In genomic region chr7:97971120-97971989, GRCh38 we compare ENCODE assay signal across 8 cellular contexts. TPM values are rescaled to one million over a fixed set of nuclear protein-coding genes. Genes with fewer than 3 reads are reported as not detected.
DNase-seq lines count a peak whose midpoint lies in the region; TF ChIP-seq lines count a peak whose summit lies in the region.

No MANE protein-coding gene starts in this region.

- no peak for TF ChIP-seq CTCF in fibroblast of pulmonary artery (IDR thresholded peaks at IDR 0.05; ENCODE audit: low read length, missing control alignments)

- CTCF ChIA-PET in activated CD4-positive, alpha-beta memory T cell treated with anti-CD3 and anti-CD28 coated beads, Interleukin-2, amount 10 ng/mL, durations not matched to agents 7 days and 5 days (lab: Charles Lee), result interaction anchor here (0.7 to 1.0 kb wide), 7 partner anchors 45 to 1138 kb away, joined by 3 to 7 read pairs (median 4); no protein-coding TSS in a partner anchor

- no peaks in the 10 kb centered on the region for H3K27me3 ChIP-seq in H7 (ENCODE audit: control insufficient read depth, insufficient read depth, low read length)
- no peaks in the 10 kb centered on the region for H3K27me3 ChIP-seq in neuron (ENCODE audit: insufficient read depth, low read length)

- H3K36me3 ChIP-seq in H7 (replicated peaks; ENCODE audit: control insufficient read depth, insufficient read depth, low read length) (no peaks in the 10 kb centered on the region), neuron (ENCODE audit: insufficient read depth, low read length) (peaks cover 14% of the 10 kb centered on the region)

- peaks cover 8% of the 10 kb centered on the region for H3K4me1 ChIP-seq in neuron (ENCODE audit: insufficient read depth, low read length)

- peaks cover 2% of the 10 kb centered on the region for H3K9me3 Mint-ChIP-seq in activated CD4-positive, alpha-beta memory T cell treated with anti-CD3 and anti-CD28 coated beads, Interleukin-2, amount 10 ng/mL, durations not matched to agents 7 days and 5 days

- peak; percentile 13 for DNase-seq in SKM-1 treated with dmso at 0.1 percent for 144 hours (lab: John Stamatoyannopoulos, UW; ENCODE audit: unreplicated experiment)
- DNase-seq in SKM-1 (lab: John Stamatoyannopoulos, UW; ENCODE audit: unreplicated experiment), result no peak
- peak; percentile 21 for DNase-seq in H7
- DNase-seq in Kasumi-1 (lab: John Stamatoyannopoulos, UW), result peak; percentile 12 to 35
- DNase-seq in activated CD4-positive, alpha-beta memory T cell treated with anti-CD3 and anti-CD28 coated beads, Interleukin-2, amount 10 ng/mL, durations not matched to agents 7 days and 5 days, result peak; percentile 47
- DNase-seq in fibroblast of pulmonary artery (ENCODE audit: low read depth), result peak; percentile 35
- no peak for DNase-seq in NCI-H187 treated with DMSO at 0.1 percent for 48 hours (lab: John Stamatoyannopoulos, UW)

- peaks cover 22% of the 10 kb centered on the region for H3K4me1 Mint-ChIP-seq in activated CD4-positive, alpha-beta memory T cell treated with anti-CD3 and anti-CD28 coated beads, Interleukin-2, amount 10 ng/mL, durations not matched to agents 7 days and 5 days

- H3K4me3 Mint-ChIP-seq in activated CD4-positive, alpha-beta memory T cell treated with anti-CD3 and anti-CD28 coated beads, Interleukin-2, amount 10 ng/mL, durations not matched to agents 7 days and 5 days, result peak overlapping the region; percentile 97

- peak overlapping the region; percentile 81 for H3K4me3 ChIP-seq in H7 (ENCODE audit: insufficient read depth, low read depth, low read length)
- peak overlapping the region; percentile 81 for H3K4me3 ChIP-seq in fibroblast of pulmonary artery (replicated peaks; ENCODE audit: low read depth, low read length)
- peak overlapping the region; percentile 90 for H3K4me3 ChIP-seq in neuron (ENCODE audit: low read length)

- H3K9me3 ChIP-seq in neuron (ENCODE audit: low read length), result no peaks in the 10 kb centered on the region

- H3K27ac Mint-ChIP-seq in activated CD4-positive, alpha-beta memory T cell treated with anti-CD3 and anti-CD28 coated beads, Interleukin-2, amount 10 ng/mL, durations not matched to agents 7 days and 5 days, result peak overlapping the region; percentile 92

- peak overlapping the region; percentile 100 for H2AFZ ChIP-seq in neuron (ENCODE audit: low read depth, low read length)

- POLR2A ChIA-PET in activated CD4-positive, alpha-beta memory T cell treated with anti-CD3 and anti-CD28 coated beads, Interleukin-2, amount 10 ng/mL, durations not matched to agents 7 days and 5 days (lab: Charles Lee), result interaction anchor here (0.7 to 1.3 kb wide), 4 partner anchors 99 to 1587 kb away, joined by 3 to 4 read pairs (median 4); partner anchors contain the start of genes ASNS and SDHAF3

- peaks cover 35% of the 10 kb centered on the region for H3K36me3 Mint-ChIP-seq in activated CD4-positive, alpha-beta memory T cell treated with anti-CD3 and anti-CD28 coated beads, Interleukin-2, amount 10 ng/mL, durations not matched to agents 7 days and 5 days (ENCODE audit: low read depth)

- H3K27me3 Mint-ChIP-seq in activated CD4-positive, alpha-beta memory T cell treated with anti-CD3 and anti-CD28 coated beads, Interleukin-2, amount 10 ng/mL, durations not matched to agents 7 days and 5 days, result no peaks in the 10 kb centered on the region

RNA-seq across cellular contexts. Expression of gene OCM2, which starts 18.6 kb away (rescaled TPM):
- total RNA-seq in H7 (2014; rRNA removed; shearing (Covaris generic)), result not detected in 2 replicates
- total RNA-seq in activated CD4-positive, alpha-beta memory T cell treated with anti-CD3 and anti-CD28 coated beads, Interleukin-2, amount 10 ng/mL, durations not matched to agents 7 days and 5 days, result not detected

Comparison
In these comparisons a context has a peak if more than half of its experiments do, and no peak if none do; other contexts are left out.
1. DNase-seq: peak in SKM-1 treated with dmso at 0.1 percent for 144 hours (single experiment), H7 (single experiment), Kasumi-1 (2 of 2), activated CD4-positive, alpha-beta memory T cell treated with anti-CD3 and anti-CD28 coated beads, Interleukin-2, amount 10 ng/mL, durations not matched to agents 7 days and 5 days (single experiment) and fibroblast of pulmonary artery (single experiment); none in SKM-1 (single experiment) and NCI-H187 treated with DMSO at 0.1 percent for 48 hours (single experiment).
2. Peak in every context shown above with its lines, with median percentiles within 50 percentile points of each other: H3K4me3 ChIP-seq.